ENCODE assay signal across 17 cellular contexts in the genomic region with DNA sequence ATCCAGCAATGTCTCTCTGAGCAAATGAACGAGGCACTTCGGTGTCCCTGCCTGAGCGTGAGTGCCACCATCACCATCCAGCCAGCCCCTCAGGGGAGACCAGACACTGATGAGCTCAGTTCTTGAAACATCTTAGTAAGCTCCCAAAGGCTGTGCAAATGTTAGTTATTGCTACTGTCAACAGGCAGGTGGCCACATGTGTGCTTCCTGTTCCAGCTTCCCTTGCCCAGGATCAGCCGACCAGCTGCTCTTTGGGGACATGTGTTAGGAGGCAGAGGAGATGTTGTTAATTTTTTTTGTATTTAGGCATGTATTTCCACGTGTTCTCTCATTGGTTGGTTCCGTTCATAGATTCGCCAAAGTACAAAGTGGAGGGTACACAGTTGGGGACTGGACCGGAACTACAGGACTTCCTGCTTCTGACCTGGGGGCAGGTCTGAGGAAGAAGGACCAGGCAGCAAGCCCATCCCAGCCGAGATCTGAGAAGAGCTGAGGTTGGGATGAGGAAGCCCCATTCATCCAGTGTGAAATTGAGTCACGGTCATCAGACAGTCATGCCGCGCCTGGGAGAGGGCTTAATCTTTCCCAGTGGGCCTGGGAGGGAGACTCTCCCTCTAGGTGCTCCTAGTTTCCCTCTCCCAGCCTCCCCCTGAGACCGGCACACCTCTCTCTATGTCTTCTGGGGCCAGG. TPM values are rescaled to one million over a fixed set of nuclear protein-coding genes. Genes with fewer than 3 reads are reported as not detected.
DNase-seq lines count a peak whose midpoint lies in the region; ATAC-seq and TF ChIP-seq lines count a peak whose summit lies in the region.
"Had no signal": no experiment of that assay in that cellular context is flagged by ENCODE, and none has a peak within 500 bp of the region (broad histone marks: within the 10 kb centered on the region; RNA-seq: fewer than 3 reads in every experiment).

No MANE protein-coding gene starts in this region.

- H3K18ac ChIP-seq in mesendoderm (ENCODE audit: low read length) = no peak overlapping the region

- H3K27ac Mint-ChIP-seq in activated naive CD4-positive, alpha-beta T cell treated with anti-CD3 and anti-CD28 coated beads, Interleukin-2, amount 50 U/mL, for 72 hours = no peak overlapping the region
- H3K27ac Mint-ChIP-seq: WTC11 had no signal

- H3K56ac ChIP-seq in mesendoderm (ENCODE audit: low read length) = no peak overlapping the region

- H3K27me3 ChIP-seq in BLaER1 = no peaks in the 10 kb centered on the region
- peaks cover 2% of the 10 kb centered on the region for H3K27me3 ChIP-seq in mesendoderm (ENCODE audit: insufficient read depth, low read length, poor library complexity)
- H3K27me3 ChIP-seq: testis had no signal

- peaks cover 79% of the 10 kb centered on the region for H4K20me1 ChIP-seq in BLaER1

- H2BK15ac ChIP-seq in mesendoderm (replicated peaks; ENCODE audit: low read depth) = no peak overlapping the region

- peak; percentile 64 for DNase-seq in COR-L47 (lab: John Stamatoyannopoulos, UW)
- peak; percentile 55 for DNase-seq in NCI-H510A (lab: John Stamatoyannopoulos, UW)
- no peak for DNase-seq in mesendoderm
- no peak for DNase-seq in erythroblast (lab: John Stamatoyannopoulos, UW)
- no peak for DNase-seq in activated naive CD4-positive, alpha-beta T cell treated with anti-CD3 and anti-CD28 coated beads, Interleukin-2, amount 50 U/mL, for 72 hours (ENCODE audit: low spot score in 2 of 2)
- DNase-seq: activated effector memory CD4-positive, alpha-beta T cell treated with anti-CD3 and anti-CD28 coated beads, Interleukin-2, amount 50 U/mL, for 16 hours; DMS79 treated with DMSO at 0.1 percent for 48 hours; NCI-H1930; testis had no signal

- H4K8ac ChIP-seq in mesendoderm (ENCODE audit: low read depth, low read length) = no peak overlapping the region

- H3K9ac ChIP-seq in BLaER1 = no peak overlapping the region
- no peak overlapping the region for H3K9ac ChIP-seq in mesendoderm (ENCODE audit: low read length)

- H2AK5ac ChIP-seq in mesendoderm (ENCODE audit: low read length) = no peak overlapping the region

- no peaks in the 10 kb centered on the region for H3K79me2 ChIP-seq in mesendoderm (ENCODE audit: control insufficient read depth, insufficient read depth, low read length)

- no peak overlapping the region for H2BK5ac ChIP-seq in mesendoderm (ENCODE audit: low read length)

- H3K9me3 ChIP-seq in BLaER1 = no peaks in the 10 kb centered on the region
- H3K9me3 ChIP-seq: testis had no signal

- peaks cover 1% of the 10 kb centered on the region; the same call in 1 of the 2 replicates for H3K36me3 ChIP-seq in BLaER1
- no peaks in the 10 kb centered on the region for H3K36me3 ChIP-seq in mesendoderm (ENCODE audit: control insufficient read depth, insufficient read depth, low read length)

- H3K27ac ChIP-seq in BLaER1 = peak overlapping the region; percentile 58; the same call in 1 of the 2 replicates
- peak overlapping the region; percentile 54 for H3K27ac ChIP-seq in cingulate gyrus (ENCODE audit: low read depth, low read length)
- H3K27ac ChIP-seq in mesendoderm (ENCODE audit: low read depth, low read length) = no peak overlapping the region
- H3K27ac ChIP-seq: testis had no signal

- H3K9me3 Mint-ChIP-seq in activated naive CD4-positive, alpha-beta T cell treated with anti-CD3 and anti-CD28 coated beads, Interleukin-2, amount 50 U/mL, for 72 hours = no peaks in the 10 kb centered on the region
- H3K9me3 Mint-ChIP-seq: neural crest cell had no signal

- H2BK120ac ChIP-seq in mesendoderm (ENCODE audit: low read depth, low read length) = no peak overlapping the region

- peaks cover 52% of the 10 kb centered on the region for H3K4me1 ChIP-seq in BLaER1
- no peaks in the 10 kb centered on the region for H3K4me1 ChIP-seq in mesendoderm (ENCODE audit: control insufficient read depth, low read depth, low read length)

- H3K4me2 ChIP-seq in BLaER1 (peak overlapping the region; percentile 95), mesendoderm (ENCODE audit: low read length) (no peak overlapping the region)

- no peak overlapping the region for H3K4ac ChIP-seq in mesendoderm (ENCODE audit: low read depth, low read length)

- no CpG with 5 or more reads among the region's 13 CpGs for WGBS in mesendoderm (ENCODE audit: extremely low coverage, insufficient coverage, low lambda C conversion rate)

- no peak for TF ChIP-seq POLR2A in erythroblast (IDR thresholded peaks at IDR 0.05; ENCODE audit: low read length)

- H3K4me3 ChIP-seq in BLaER1 (no peak overlapping the region), mesendoderm (ENCODE audit: low read length) (no peak overlapping the region)
- H3K4me3 ChIP-seq: testis had no signal

- H3K79me1 ChIP-seq in mesendoderm (ENCODE audit: low read length) = no peaks in the 10 kb centered on the region

- no peak overlapping the region for H4K5ac ChIP-seq in mesendoderm (ENCODE audit: low read length)

- H3K36me3 Mint-ChIP-seq in activated naive CD4-positive, alpha-beta T cell treated with anti-CD3 and anti-CD28 coated beads, Interleukin-2, amount 50 U/mL, for 72 hours = no peaks in the 10 kb centered on the region
- H3K36me3 Mint-ChIP-seq: WTC11 had no signal

- H3K23ac ChIP-seq in mesendoderm (ENCODE audit: low read length) = no peak overlapping the region

- ATAC-seq in HG03196 (IDR thresholded peaks at IDR 0.05; ENCODE audit: unreplicated experiment) = no peak
- ATAC-seq in activated naive CD4-positive, alpha-beta T cell treated with anti-CD3 and anti-CD28 coated beads, Interleukin-2, amount 50 U/mL, for 72 hours = no peak
- ATAC-seq: WTC11 had no signal

RNA-seq across cellular contexts. Expression of a gene that starts 3.8 kb away (rescaled TPM):
- polyA plus RNA-seq in mesendoderm (2013, experiment 1 of 2) = 1.2 TPM
- polyA plus RNA-seq in mesendoderm (2013, experiment 2 of 2) = 1.1 TPM
- 1 to 10 TPM; 2.2 to 5.6 TPM for total RNA-seq in activated naive CD4-positive, alpha-beta T cell treated with anti-CD3 and anti-CD28 coated beads, Interleukin-2, amount 50 U/mL, for 72 hours

RNA-seq across cellular contexts. Expression of a gene that starts 13.7 kb away (rescaled TPM):
- polyA plus RNA-seq in mesendoderm (2013, experiment 1 of 2) = 4,842 TPM
- polyA plus RNA-seq in mesendoderm (2013, experiment 2 of 2) = 4,757 TPM
- total RNA-seq in activated naive CD4-positive, alpha-beta T cell treated with anti-CD3 and anti-CD28 coated beads, Interleukin-2, amount 50 U/mL, for 72 hours = 1,000 to 10,000 TPM; 1,423 to 1,466 TPM

RNA-seq across cellular contexts. Expression of a gene that starts 56.9 kb away (rescaled TPM):
- not detected for polyA plus RNA-seq in mesendoderm (2013, experiment 1 of 2)
- not detected for polyA plus RNA-seq in mesendoderm (2013, experiment 2 of 2)
- total RNA-seq in activated naive CD4-positive, alpha-beta T cell treated with anti-CD3 and anti-CD28 coated beads, Interleukin-2, amount 50 U/mL, for 72 hours = under 1 TPM; 0.25 to 0.31 TPM
- total RNA-seq: chondrocyte, endothelial cell of umbilical vein, lung microvascular endothelial cell, neural crest cell had no signal
- polyA plus RNA-seq: endothelial cell of umbilical vein had no signal

Comparison
In these comparisons a context has a peak if more than half of its experiments do, and no peak if none do; other contexts are left out.
1. DNase-seq: peak in COR-L47 (single experiment) and NCI-H510A (single experiment); none in mesendoderm (single experiment), erythroblast (0 of 2) and activated naive CD4-positive, alpha-beta T cell treated with anti-CD3 and anti-CD28 coated beads, Interleukin-2, amount 50 U/mL, for 72 hours (0 of 2).